8 cellular contexts compared by ENCODE assay signal in genomic region chrX:111319451-111319850, GRCh38. TPM values are rescaled to one million over a fixed set of nuclear protein-coding genes. Genes with fewer than 3 reads are reported as not detected.
"Had no signal": no experiment of that assay in that cellular context is flagged by ENCODE, and none has a peak within 500 bp of the region (broad histone marks: within the 10 kb centered on the region; RNA-seq: fewer than 3 reads in every experiment).

No MANE protein-coding gene starts in this region.

- ATAC-seq: GM23338, HepG2 had no signal

- H3K4me3 ChIP-seq: GM23338 had no signal

- H3K9me3 Mint-ChIP-seq: IgD-negative memory B cell had no signal

- DNase-seq: H9, HCEC 1CT, KBM-7 had no signal

- H3K4me3 Mint-ChIP-seq: GM23338, H9, IgD-negative memory B cell had no signal

- H3K4me1 Mint-ChIP-seq: GM23338, IgD-negative memory B cell had no signal

- H3K4me2 ChIP-seq: GM23338 had no signal

- H3K36me3 Mint-ChIP-seq: IgD-negative memory B cell had no signal

- H3K27ac ChIP-seq: HL-60 had no signal

- H3K27ac Mint-ChIP-seq: GM23338, H9 had no signal

RNA-seq across cellular contexts. Expression of gene CAPN6, which starts 49.2 kb away (rescaled TPM):
- total RNA-seq: HepG2, HT1080 had no signal
- polyA plus RNA-seq: HepG2, IgD-negative memory B cell had no signal
